Comparison of ENCODE assay signal across 28 cellular contexts in the genomic region with DNA sequence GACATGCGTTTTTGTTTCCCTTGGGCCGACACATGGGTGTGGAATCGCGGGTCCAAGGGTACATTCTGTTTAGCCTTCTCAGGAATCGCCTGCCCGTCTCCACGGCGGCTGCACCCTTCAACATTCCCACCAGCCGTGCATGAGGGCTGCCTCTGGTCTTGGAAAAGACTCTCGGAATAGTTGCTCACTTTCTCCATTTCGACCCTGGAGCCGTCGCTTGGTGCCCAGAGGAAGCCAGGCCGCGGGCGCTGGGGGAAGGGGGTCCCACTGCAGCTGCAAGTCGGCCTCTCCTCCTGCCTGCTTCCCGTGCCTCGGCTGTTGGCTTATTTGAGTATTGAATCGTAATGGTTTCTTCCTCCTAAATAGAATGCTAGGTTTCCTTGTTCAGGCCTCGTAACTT.
"Had no signal": no experiment of that assay in that cellular context is flagged by ENCODE, and none has a peak within 500 bp of the region (broad histone marks: within the 10 kb centered on the region; RNA-seq: fewer than 3 reads in every experiment).

No MANE protein-coding gene starts in this region.

- H3K4me3 ChIP-seq: SJCRH30, SK-N-MC had no signal

- H3K27ac ChIP-seq: brain microvascular endothelial cell, SJCRH30, SK-N-MC, WERI-Rb-1 had no signal

- H3K27me3 ChIP-seq: brain microvascular endothelial cell, SJCRH30 had no signal

- DNase-seq: activated CD4-positive, alpha-beta T cell treated with anti-CD3 and anti-CD28 coated beads, Interleukin-2, amount 10 ng/mL, durations not matched to agents 24 days and 14 days; activated CD4-positive, alpha-beta T cell treated with anti-CD3 and anti-CD28 coated beads, Interleukin-2, amount 50 U/mL, for 4 hours; activated CD8-positive, alpha-beta T cell treated with anti-CD3 and anti-CD28 coated beads for 36 hours; activated effector memory CD4-positive, alpha-beta T cell treated with anti-CD3 and anti-CD28 coated beads, Interleukin-2, amount 50 U/mL, for 16 hours; activated naive CD4-positive, alpha-beta T cell; activated naive CD4-positive, alpha-beta T cell treated with anti-CD3 and anti-CD28 coated beads, Interleukin-2, amount 50 U/mL, for 16 hours; activated naive CD8-positive, alpha-beta T cell treated with anti-CD3 and anti-CD28 coated beads for 36 hours; activated T-cell treated with anti-CD3 and anti-CD28 coated beads, Interleukin-2, amount 50 U/mL, for 1 hour; activated T-cell treated with anti-CD3 and anti-CD28 coated beads, Interleukin-2, amount 50 U/mL, for 72 hours; amniotic stem cell; aorta; brain microvascular endothelial cell; central memory CD4-positive, alpha-beta T cell; NCI-H1105; NCI-H1417 treated with DMSO at 0.1 percent for 48 hours; NCI-H187 treated with DMSO at 0.1 percent for 48 hours; NCI-H2081; NCI-H2171 treated with DMSO at 0.1 percent for 48 hours; NCI-H2227 treated with DMSO at 0.1 percent for 48 hours; NCI-H446 treated with DMSO at 0.1 percent for 48 hours; NCI-H524; SHP77; SJCRH30; T1000; WERI-Rb-1 had no signal

- H3K9me3 ChIP-seq: SJCRH30 had no signal

- ATAC-seq: activated CD8-positive, alpha-beta T cell treated with anti-CD3 and anti-CD28 coated beads for 36 hours; activated T-cell treated with anti-CD3 and anti-CD28 coated beads, Interleukin-2, amount 50 U/mL, for 72 hours; activated T-helper 17 cell treated with anti-CD3 and anti-CD28 coated beads, Interleukin-2, amount 50 U/mL, for 72 hours; Panc1 had no signal
